ENCODE assay signal across 23 cellular contexts in genomic region chr6:22349051-22349450, GRCh38. TPM values are rescaled to one million over a fixed set of nuclear protein-coding genes. Genes with fewer than 3 reads are reported as not detected.
"Had no signal": no experiment of that assay in that cellular context is flagged by ENCODE, and none has a peak within 500 bp of the region (broad histone marks: within the 10 kb centered on the region; RNA-seq: fewer than 3 reads in every experiment).

No MANE protein-coding gene starts in this region.

- H3K4me1 Mint-ChIP-seq: activated naive CD4-positive, alpha-beta T cell treated with anti-CD3 and anti-CD28 coated beads, Interleukin-2, amount 50 U/mL, for 24 hours; natural killer cell; stimulated activated effector memory CD8-positive, alpha-beta T cell treated with anti-CD3 and anti-CD28 coated beads, Interleukin-12 subunit alpha, Interleukin-12 subunit beta, amount 100 ng/mL, for 72 hours had no signal

- DNase-seq: activated gamma-delta T cell treated with Interleukin-2 at 50 U/mL for 16 hours; activated T-cell treated with anti-CD3 and anti-CD28 coated beads, Interleukin-2, amount 50 U/mL, for 1 hour; anterior cingulate cortex; body of pancreas; cortex of kidney; heart right ventricle; lower lobe of right lung; natural killer cell; right lobe of liver; stimulated activated CD4-positive, alpha-beta T cell treated with anti-CD3 and anti-CD28 coated beads, Interleukin-2, amount 100 ng/mL, for 24 hours; stomach; transverse colon had no signal

- ATAC-seq: body of pancreas; heart right ventricle; left lobe of liver; lower lobe of right lung; natural killer cell; right lobe of liver; stimulated activated effector memory CD8-positive, alpha-beta T cell treated with anti-CD3 and anti-CD28 coated beads, Interleukin-12 subunit alpha, Interleukin-12 subunit beta, amount 100 ng/mL, for 72 hours had no signal

- FAIRE-seq: urothelium cell line had no signal

- H3K27me3 Mint-ChIP-seq: activated naive CD4-positive, alpha-beta T cell treated with anti-CD3 and anti-CD28 coated beads, Interleukin-2, amount 50 U/mL, for 24 hours had no signal

- H3K4me3 ChIP-seq: body of pancreas, cardiac muscle cell, heart right ventricle, lower lobe of right lung, right lobe of liver, skin epidermis, stomach, suprapubic skin, transverse colon had no signal

- H3K36me3 ChIP-seq: cardiac muscle cell, heart right ventricle, lower lobe of right lung, right lobe of liver, stomach, suprapubic skin, transverse colon had no signal

- H3K27me3 ChIP-seq: body of pancreas, cardiac muscle cell, heart right ventricle, right lobe of liver, stomach, suprapubic skin, transverse colon had no signal

- H3K4me1 ChIP-seq: body of pancreas, right lobe of liver, suprapubic skin, transverse colon had no signal

- H3K27ac Mint-ChIP-seq: activated naive CD4-positive, alpha-beta T cell treated with anti-CD3 and anti-CD28 coated beads, Interleukin-2, amount 50 U/mL, for 24 hours; natural killer cell; stimulated activated effector memory CD8-positive, alpha-beta T cell treated with anti-CD3 and anti-CD28 coated beads, Interleukin-12 subunit alpha, Interleukin-12 subunit beta, amount 100 ng/mL, for 72 hours had no signal

- H3K36me3 Mint-ChIP-seq: activated naive CD4-positive, alpha-beta T cell treated with anti-CD3 and anti-CD28 coated beads, Interleukin-2, amount 50 U/mL, for 24 hours; natural killer cell; stimulated activated effector memory CD8-positive, alpha-beta T cell treated with anti-CD3 and anti-CD28 coated beads, Interleukin-12 subunit alpha, Interleukin-12 subunit beta, amount 100 ng/mL, for 72 hours had no signal

- H3K27ac ChIP-seq: body of pancreas, cardiac muscle cell, epithelial cell of prostate, heart right ventricle, lower lobe of right lung, right lobe of liver, skin epidermis, stomach, suprapubic skin, transverse colon had no signal

- H3K9me3 ChIP-seq: body of pancreas, heart right ventricle, lower lobe of right lung, right lobe of liver, stomach, suprapubic skin, transverse colon had no signal

- H3K4me3 Mint-ChIP-seq: activated naive CD4-positive, alpha-beta T cell treated with anti-CD3 and anti-CD28 coated beads, Interleukin-2, amount 50 U/mL, for 24 hours; natural killer cell; stimulated activated effector memory CD8-positive, alpha-beta T cell treated with anti-CD3 and anti-CD28 coated beads, Interleukin-12 subunit alpha, Interleukin-12 subunit beta, amount 100 ng/mL, for 72 hours had no signal

RNA-seq across cellular contexts. Expression of gene PRL, which starts 52.2 kb away (rescaled TPM):
- total RNA-seq: body of pancreas; cardiac muscle cell; fibroblast of villous mesenchyme; heart right ventricle; kidney epithelial cell; left lobe of liver; lower lobe of right lung; natural killer cell; right lobe of liver; stomach; suprapubic skin; T-helper 2 cell treated with Interferon-gamma antibody and Interleukin-4, amounts not matched to agents 100 ng/mL and 5 ng/mL, for 36 hours; transverse colon had no signal
- polyA plus RNA-seq: cardiac muscle cell, heart right ventricle, stomach had no signal
